ENCODE assay signal across 1 cellular context in the genomic region with DNA sequence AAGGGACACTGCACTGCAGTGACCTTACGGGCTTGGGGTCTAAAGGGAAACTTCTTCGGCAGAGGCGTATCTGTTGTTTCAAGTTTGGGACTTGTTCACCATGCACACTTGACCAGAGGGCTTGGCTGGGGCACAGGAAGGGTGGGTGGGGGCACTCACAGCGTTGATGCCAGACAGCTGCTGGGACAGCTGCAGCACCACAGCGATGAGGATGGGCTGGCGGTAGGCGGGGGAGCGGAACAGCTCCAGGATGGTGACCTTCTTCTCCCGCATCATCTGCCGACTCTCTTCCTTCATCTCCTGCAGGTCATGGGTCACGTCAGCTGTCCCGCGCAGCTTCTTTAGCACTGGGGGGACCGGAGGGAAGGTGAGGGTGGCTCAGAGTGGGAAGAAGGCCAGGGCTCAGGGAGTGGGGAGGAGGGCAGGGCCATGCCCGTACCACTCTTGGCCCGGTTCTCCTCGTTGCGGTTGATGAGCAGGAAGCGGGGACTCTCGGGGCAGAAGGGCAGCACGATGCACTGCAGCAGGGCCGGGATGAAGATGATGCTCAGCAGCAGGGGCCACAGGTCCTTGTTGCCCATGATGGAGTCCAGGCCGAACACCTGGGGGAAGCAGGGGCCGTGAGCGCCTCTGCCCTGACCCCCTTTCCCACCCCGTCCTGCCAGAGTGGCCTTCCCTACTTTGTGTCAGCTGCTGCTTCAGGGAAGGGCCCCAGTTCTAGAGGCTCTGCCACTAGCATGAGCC.
TF ChIP-seq lines count a peak whose summit lies in the region.

No MANE protein-coding gene starts in this region.

TF ChIP-seq in H1, 55 proteins besides CTCF, POLR2A, EP300 and RAD21:
- TF ChIP-seq JUN (IDR thresholded peaks at IDR 0.05; ENCODE audit: low read depth, low read length) (no peak), POLR2AphosphoS5 (IDR thresholded peaks at IDR 0.05; ENCODE audit: low read depth, low read length) (peak; percentile 22)
